ENCODE assay signal across 8 cellular contexts in the genomic region with DNA sequence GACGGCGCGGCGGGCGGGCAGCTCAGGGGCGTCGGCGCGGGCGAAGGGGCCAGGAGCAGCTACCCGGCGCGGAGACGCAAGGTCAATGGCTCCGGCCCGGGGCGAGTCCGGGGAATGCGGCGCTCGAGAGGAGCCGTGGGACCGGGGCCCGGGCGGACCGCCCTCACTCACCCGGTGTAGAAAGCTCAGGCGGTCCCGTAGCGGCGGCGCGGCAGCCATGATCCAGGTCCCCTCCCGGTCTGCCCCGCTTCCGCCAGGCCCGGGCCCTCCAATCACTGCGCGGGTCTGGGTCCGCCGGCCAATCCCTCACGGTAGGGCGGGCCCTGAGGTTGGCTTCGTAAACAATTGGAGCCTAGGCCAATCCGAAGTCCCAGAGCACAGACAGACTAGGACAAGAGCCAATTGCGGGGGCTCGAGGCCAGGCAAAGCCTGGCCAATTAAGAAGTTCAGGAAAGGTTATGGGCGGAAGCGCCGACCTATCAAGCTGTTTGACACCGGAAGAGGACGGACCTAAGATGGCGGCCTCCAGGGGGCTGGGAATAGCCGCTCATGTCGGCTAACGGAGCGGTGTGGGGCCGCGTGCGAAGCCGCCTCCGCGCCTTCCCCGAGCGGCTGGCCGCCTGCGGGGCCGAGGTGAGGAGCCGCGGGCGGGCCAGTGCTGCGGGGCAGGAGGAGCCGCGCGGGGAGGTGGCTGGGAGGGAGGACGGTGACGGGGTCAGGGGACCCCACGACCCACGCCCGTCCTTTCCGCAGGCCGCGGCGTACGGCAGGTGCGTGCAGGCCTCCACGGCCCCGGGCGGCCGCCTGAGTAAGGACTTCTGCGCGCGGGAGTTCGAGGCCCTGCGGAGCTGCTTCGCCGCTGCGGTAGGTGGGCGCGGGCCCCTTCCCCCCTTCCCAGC. TPM values are rescaled to one million over a fixed set of nuclear protein-coding genes. Genes with fewer than 3 reads are reported as not detected.
A peak's percentile ranks its signal among the peaks of the same experiment; 100 is the strongest.
DNase-seq lines count a peak whose midpoint lies in the region; ATAC-seq and TF ChIP-seq lines count a peak whose summit lies in the region.

A gene with protein sequence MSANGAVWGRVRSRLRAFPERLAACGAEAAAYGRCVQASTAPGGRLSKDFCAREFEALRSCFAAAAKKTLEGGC (plus strand): TSS at position 504 of the 899 bp plus-strand sequence. CDS start 46 bp downstream, at position 550.
A gene with protein sequence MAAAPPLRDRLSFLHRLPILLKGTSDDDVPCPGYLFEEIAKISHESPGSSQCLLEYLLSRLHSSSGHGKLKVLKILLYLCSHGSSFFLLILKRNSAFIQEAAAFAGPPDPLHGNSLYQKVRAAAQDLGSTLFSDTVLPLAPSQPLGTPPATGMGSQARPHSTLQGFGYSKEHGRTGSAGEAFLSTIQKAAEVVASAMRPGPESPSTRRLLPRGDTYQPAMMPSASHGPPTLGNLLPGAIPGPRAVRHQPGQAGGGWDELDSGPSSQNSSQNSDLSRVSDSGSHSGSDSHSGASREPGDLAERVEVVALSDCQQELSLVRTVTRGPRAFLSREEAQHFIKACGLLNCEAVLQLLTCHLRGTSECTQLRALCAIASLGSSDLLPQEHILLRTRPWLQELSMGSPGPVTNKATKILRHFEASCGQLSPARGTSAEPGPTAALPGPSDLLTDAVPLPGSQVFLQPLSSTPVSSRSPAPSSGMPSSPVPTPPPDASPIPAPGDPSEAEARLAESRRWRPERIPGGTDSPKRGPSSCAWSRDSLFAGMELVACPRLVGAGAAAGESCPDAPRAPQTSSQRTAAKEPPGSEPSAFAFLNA (minus strand): TSS at position 241 of the 899 bp plus-strand sequence. CDS start 22 bp downstream, at position 219.

- POLR2A ChIA-PET in Panc1 (lab: Charles Lee) = interaction anchor here (0.7 to 1.5 kb wide), 4 partner anchors 16 to 259 kb away, joined by 4 to 11 read pairs (median 8); a partner anchor contains a TSS

- ATAC-seq in GM21723 (IDR thresholded peaks at IDR 0.05; ENCODE audit: unreplicated experiment) (peak; percentile 87), Panc1 (peak; percentile 94)
- peak; percentile 94 to 95 for ATAC-seq in activated T-cell treated with anti-CD3 and anti-CD28 coated beads, Interleukin-2, amount 50 U/mL, for 4 hours

- WGBS in esophagus, 2 donors = 0% methylated on average over 96 to 100 of the region's 100 CpGs

- H3K27ac ChIP-seq in Panc1 (ENCODE audit: low read length) (peak within 1 kb of the TSS; percentile 93), esophagus (ENCODE audit: low read depth in 2 of 2, low read length in 1 of 2) (peak within 1 kb of the TSS; percentile 68 to 72)

- H3K4me3 Mint-ChIP-seq in activated T-cell treated with anti-CD3 and anti-CD28 coated beads, Interleukin-2, amount 50 U/mL, for 4 hours = peak within 1 kb of the TSS; percentile 95

- H3K9me3 ChIP-seq in Panc1 (ENCODE audit: control insufficient read depth, insufficient read depth, low read depth, low read length) = no peaks in the 10 kb centered on the region
- H3K9me3 ChIP-seq in esophagus (ENCODE audit: control insufficient read depth in 2 of 2, insufficient read depth in 1 of 2, low read depth in 1 of 2, low read length in 1 of 2) = no peaks in the 10 kb centered on the region
- H3K9me3 ChIP-seq in mucosa of stomach (ENCODE audit: control insufficient read depth, low read length) = no peaks in the 10 kb centered on the region

- peaks cover 11% of the 10 kb centered on the region; the same call in 1 of the 2 replicates for H3K36me3 ChIP-seq in Panc1 (ENCODE audit: control insufficient read depth, insufficient read depth, low read length)
- H3K36me3 ChIP-seq in esophagus (ENCODE audit: control insufficient read depth in 2 of 2, insufficient read depth in 2 of 2, low read length in 1 of 2) = peaks cover 0 to 9% of the 10 kb centered on the region in 2 donors
- H3K36me3 ChIP-seq in mucosa of stomach (ENCODE audit: control insufficient read depth, insufficient read depth, low read length) = no peaks in the 10 kb centered on the region

- TF ChIP-seq CTCF in Panc1 (IDR thresholded peaks at IDR 0.05) = no peak

- peaks cover 40% of the 10 kb centered on the region for H3K4me1 ChIP-seq in Panc1 (ENCODE audit: control insufficient read depth, insufficient read depth, low read length)
- peaks cover 5 to 21% of the 10 kb centered on the region in 2 donors for H3K4me1 ChIP-seq in esophagus (ENCODE audit: control insufficient read depth in 2 of 2, insufficient read depth in 2 of 2, low read length in 1 of 2)
- H3K4me1 ChIP-seq in mucosa of stomach (ENCODE audit: control insufficient read depth, insufficient read depth, low read length) = peaks cover 21% of the 10 kb centered on the region

- H3K27me3 Mint-ChIP-seq in activated T-cell treated with anti-CD3 and anti-CD28 coated beads, Interleukin-2, amount 50 U/mL, for 4 hours (ENCODE audit: low read depth) = no peaks in the 10 kb centered on the region

- peaks cover 6% of the 10 kb centered on the region for H3K36me3 Mint-ChIP-seq in activated T-cell treated with anti-CD3 and anti-CD28 coated beads, Interleukin-2, amount 50 U/mL, for 4 hours (ENCODE audit: insufficient read depth)

- intact Hi-C loops in Panc1 (cut with micrococcal nuclease; ENCODE audit: unreplicated experiment) = no loop called here

- in situ Hi-C loops in Panc1 (cut with HindIII; ENCODE audit: low pct_unique_long_range_greater_than_20kb, low sequenced_read_pairs) = no loop called here

- H3K9me3 Mint-ChIP-seq in activated T-cell treated with anti-CD3 and anti-CD28 coated beads, Interleukin-2, amount 50 U/mL, for 4 hours = no peaks in the 10 kb centered on the region

- H3K4me1 Mint-ChIP-seq in activated T-cell treated with anti-CD3 and anti-CD28 coated beads, Interleukin-2, amount 50 U/mL, for 4 hours (ENCODE audit: low read depth) = peaks cover 35% of the 10 kb centered on the region

- DNase-seq in DMS53 (lab: John Stamatoyannopoulos, UW) = peak; percentile 100
- DNase-seq in KG1 (lab: John Stamatoyannopoulos, UW) = peak; percentile 97
- peak; percentile 96 for DNase-seq in Panc1 (ENCODE audit: low read depth, low spot score)
- DNase-seq in activated T-cell treated with anti-CD3 and anti-CD28 coated beads, Interleukin-2, amount 50 U/mL, for 4 hours = peak; percentile 91
- peak; percentile 85 to 88 for DNase-seq in stimulated activated CD8-positive, alpha-beta memory T cell treated with anti-CD3 and anti-CD28 coated beads, Interleukin-7, amount 100 ng/mL, for 1 hour (ENCODE audit: low read depth in 2 of 2)

- BruUV-seq in Panc1 (replicated peaks; lab: Mats Ljungman, UMichigan) = no TSS peak

- H3K4me3 ChIP-seq in Panc1 (ENCODE audit: low read depth in 2 of 2, low read length in 2 of 2) (peak within 1 kb of the TSS; percentile 76 to 99), esophagus (ENCODE audit: low read depth in 1 of 2, low read length in 2 of 2) (peak within 1 kb of the TSS; percentile 82 to 96), mucosa of stomach (ENCODE audit: low read length) (peak within 1 kb of the TSS; percentile 82)

- H3K9ac ChIP-seq in mucosa of stomach (ENCODE audit: low read length) = peak within 1 kb of the TSS; percentile 79

- H3K27me3 ChIP-seq in Panc1 (ENCODE audit: control insufficient read depth, insufficient read depth, low read length) (no peaks in the 10 kb centered on the region), esophagus (ENCODE audit: control insufficient read depth in 1 of 2, insufficient read depth in 2 of 2, low read length in 2 of 2) (no peaks in the 10 kb centered on the region), mucosa of stomach (ENCODE audit: control insufficient read depth, insufficient read depth, low read length) (no peaks in the 10 kb centered on the region)

- CTCF ChIA-PET in Panc1 (lab: Charles Lee) = interaction anchor here (0.6 to 1.3 kb wide), 5 partner anchors 9 to 250 kb away, joined by 3 to 4 read pairs (median 3); no protein-coding TSS in a partner anchor

RNA-seq across cellular contexts. Expression of the first gene that starts in this region (rescaled TPM):
- total RNA-seq in Panc1 (2021; ENCODE audit: unreplicated experiment) = 75.8 TPM
- polyA plus RNA-seq in Panc1 (2012; ENCODE audit: insufficient read length) = 144 TPM
- 100 to 1,000 TPM; 123 to 144 (median 143) TPM for total RNA-seq in activated T-cell treated with anti-CD3 and anti-CD28 coated beads, Interleukin-2, amount 50 U/mL, for 4 hours
- polyA plus RNA-seq in esophagus = 10 to 100 TPM; 34.0 to 37.1 TPM

RNA-seq across cellular contexts. Expression of the second gene that starts in this region (rescaled TPM):
- 44.9 TPM for total RNA-seq in Panc1 (2021; ENCODE audit: unreplicated experiment)
- 35.3 TPM for polyA plus RNA-seq in Panc1 (2012; ENCODE audit: insufficient read length)
- total RNA-seq in activated T-cell treated with anti-CD3 and anti-CD28 coated beads, Interleukin-2, amount 50 U/mL, for 4 hours = 10 to 100 TPM; 42.7 to 52.2 (median 47.4) TPM
- polyA plus RNA-seq in esophagus = 10 to 100 TPM; 21.6 to 40.3 TPM

Comparison
In these comparisons a context has a peak if more than half of its experiments do, and no peak if none do; other contexts are left out.
1. Peak in every context shown above with its lines: DNase-seq, ATAC-seq, H3K4me3 ChIP-seq and H3K27ac ChIP-seq.